ENCODE assay signal across 1 cellular context in the genomic region with DNA sequence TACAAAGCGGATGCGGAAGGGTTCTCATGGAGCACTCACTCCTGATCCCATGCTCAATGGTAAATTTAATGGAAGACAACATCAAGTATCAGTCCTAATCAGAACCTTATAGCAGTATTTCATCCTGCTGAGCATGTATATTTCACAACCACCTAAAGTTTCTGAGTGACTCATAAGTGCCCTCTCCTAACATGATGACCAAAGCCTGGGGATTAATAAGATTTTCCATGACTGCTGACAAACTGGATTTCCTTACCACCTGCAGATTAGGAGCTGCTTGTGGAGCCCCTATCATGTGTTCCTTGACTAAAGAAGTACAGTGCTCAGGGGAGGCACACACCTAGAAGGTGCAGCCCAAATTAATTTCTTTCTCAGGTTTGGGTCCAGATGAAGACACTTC.
TF ChIP-seq lines count a peak whose summit lies in the region.

No MANE protein-coding gene starts in this region.

TF ChIP-seq in IMR-90, 13 proteins besides CTCF, POLR2A, EP300 and RAD21 (continued from another document):
- TF ChIP-seq, protein P1, sequence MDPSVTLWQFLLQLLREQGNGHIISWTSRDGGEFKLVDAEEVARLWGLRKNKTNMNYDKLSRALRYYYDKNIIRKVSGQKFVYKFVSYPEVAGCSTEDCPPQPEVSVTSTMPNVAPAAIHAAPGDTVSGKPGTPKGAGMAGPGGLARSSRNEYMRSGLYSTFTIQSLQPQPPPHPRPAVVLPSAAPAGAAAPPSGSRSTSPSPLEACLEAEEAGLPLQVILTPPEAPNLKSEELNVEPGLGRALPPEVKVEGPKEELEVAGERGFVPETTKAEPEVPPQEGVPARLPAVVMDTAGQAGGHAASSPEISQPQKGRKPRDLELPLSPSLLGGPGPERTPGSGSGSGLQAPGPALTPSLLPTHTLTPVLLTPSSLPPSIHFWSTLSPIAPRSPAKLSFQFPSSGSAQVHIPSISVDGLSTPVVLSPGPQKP (IDR thresholded peaks at IDR 0.05; ENCODE audit: borderline replicate concordance, low read depth, low read length) = no peak
- TF ChIP-seq NFE2L2 (IDR thresholded peaks at IDR 0.05; ENCODE audit: low read depth, low read length) = peak; percentile 91
- TF ChIP-seq RFX5 (IDR thresholded peaks at IDR 0.05; ENCODE audit: low read depth, low read length) = no peak
- no peak for TF ChIP-seq CHD1 (IDR thresholded peaks at IDR 0.05; ENCODE audit: low read depth, low read length)
- TF ChIP-seq MAZ (IDR thresholded peaks at IDR 0.05; ENCODE audit: borderline replicate concordance, low read depth, low read length) = no peak
- no peak for TF ChIP-seq RCOR1 (IDR thresholded peaks at IDR 0.05; ENCODE audit: insufficient replicate concordance, low read length)
- TF ChIP-seq BHLHE40 (IDR thresholded peaks at IDR 0.05; ENCODE audit: low read depth, low read length) = no peak
- peak; percentile 94 for TF ChIP-seq CEBPB (IDR thresholded peaks at IDR 0.05; ENCODE audit: low read depth, low read length)
- no peak for TF ChIP-seq SMC3 (IDR thresholded peaks at IDR 0.05; ENCODE audit: low read depth, low read length)
- peak; percentile 75; the same call in 1 of the 2 replicates for TF ChIP-seq FOS (IDR thresholded peaks at IDR 0.05; ENCODE audit: low read depth, low read length)
